ENCODE assay signal across 15 cellular contexts in the genomic region with DNA sequence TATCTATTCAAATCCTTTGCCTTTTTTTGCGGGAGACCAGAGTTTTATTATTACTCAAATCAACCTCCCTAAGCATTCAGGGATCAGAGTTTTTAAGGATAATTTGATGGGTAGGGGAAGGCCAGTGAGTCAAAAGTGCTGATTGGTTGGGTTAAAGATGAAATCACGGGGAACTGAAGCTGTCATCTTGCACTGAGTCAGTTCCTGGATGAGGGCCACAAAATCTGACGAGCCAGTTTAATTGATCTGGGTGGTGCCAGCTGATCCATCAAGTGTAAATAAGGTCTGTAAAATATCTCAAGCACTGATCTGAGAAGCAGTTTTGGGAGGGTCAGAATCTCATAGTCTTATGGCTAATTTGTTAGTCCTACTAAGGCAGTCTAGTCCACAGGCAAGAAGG.
"Had no signal": no experiment of that assay in that cellular context is flagged by ENCODE, and none has a peak within 500 bp of the region (broad histone marks: within the 10 kb centered on the region; RNA-seq: fewer than 3 reads in every experiment).

No MANE protein-coding gene starts in this region.

- ATAC-seq: left lung; naive thymus-derived CD8-positive, alpha-beta T cell; stimulated activated memory B cell treated with anti-CD40 and anti-IgM and Interleukin-4, amounts not matched to agents 10 μg/mL and 1 μg/mL and 100 μg/mL, for 72 hours had no signal

- H3K36me3 ChIP-seq: brain microvascular endothelial cell, left lung, tibial artery had no signal

- H3K9me3 ChIP-seq: tibial artery had no signal

- H3K4me1 ChIP-seq: left lung, tibial artery had no signal

- DNase-seq: activated CD4-positive, alpha-beta T cell treated with anti-CD3 and anti-CD28 coated beads, Interleukin-2, amount 50 U/mL, for 1 hour; activated CD4-positive, CD25-positive, alpha-beta regulatory T cell; activated CD8-positive, alpha-beta memory T cell treated with anti-CD3 and anti-CD28 coated beads for 24 hours; activated naive CD8-positive, alpha-beta T cell treated with anti-CD3 and anti-CD28 coated beads, Interleukin-2, amount 10 ng/mL, durations not matched to agents 7 days and 5 days; brain microvascular endothelial cell; cerebellar nuclear complex; effector memory CD4-positive, alpha-beta T cell; left lung; mammary epithelial cell; naive thymus-derived CD8-positive, alpha-beta T cell; retina; stimulated activated CD4-positive, alpha-beta T cell treated with anti-CD3 and anti-CD28 coated beads, Interleukin-2, amount 100 ng/mL, for 48 hours; tibial artery had no signal

- H3K4me3 ChIP-seq: hepatocyte, left lung, tibial artery had no signal

- H3K27me3 ChIP-seq: brain microvascular endothelial cell, hepatocyte, left lung, tibial artery had no signal
